Comparison of ENCODE assay signal across 8 cellular contexts in the genomic region with DNA sequence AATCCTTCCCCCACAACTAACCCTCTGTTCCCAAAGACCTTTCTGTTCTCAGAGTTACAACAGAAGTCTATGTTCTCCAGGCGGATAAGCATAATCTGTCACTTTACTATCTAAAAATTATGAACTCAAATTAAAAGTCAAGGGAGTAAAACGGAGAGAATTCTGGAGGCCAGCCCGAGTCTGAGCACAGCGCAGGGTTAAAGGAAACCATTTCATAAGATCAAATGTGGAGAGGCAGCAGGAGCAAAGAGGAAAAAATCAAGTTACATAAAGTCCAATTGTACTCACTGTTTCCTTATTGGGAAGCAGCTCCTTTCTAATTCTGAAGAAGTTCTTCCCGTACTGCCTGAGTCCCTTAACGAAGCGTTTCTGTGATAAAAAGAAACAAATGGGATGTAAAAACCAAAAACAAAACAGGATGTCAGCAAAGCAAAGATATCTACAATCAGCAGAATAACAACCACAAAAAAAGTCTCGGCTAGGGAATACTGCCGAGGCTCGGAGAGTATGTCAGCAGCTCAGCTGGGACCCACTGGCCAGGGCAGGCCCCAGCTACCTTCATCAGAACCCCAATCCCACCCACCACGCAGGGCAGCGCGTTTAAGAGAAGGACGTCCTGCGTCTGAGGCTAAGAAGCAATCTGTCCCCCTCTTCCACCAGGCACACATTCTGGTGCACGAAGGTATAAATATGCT.
DNase-seq lines count a peak whose midpoint lies in the region; ATAC-seq and TF ChIP-seq lines count a peak whose summit lies in the region.

No MANE protein-coding gene starts in this region.

- TF ChIP-seq CTCF in HCT116 (IDR thresholded peaks at IDR 0.05 in 2 of 3, conservative IDR thresholded peaks at IDR 0.05 in 1 of 3; ENCODE audit: borderline replicate concordance in 1 of 3, insufficient read depth in 1 of 3, low read depth in 2 of 3, low read length in 2 of 3) (no peak), WI38 (IDR thresholded peaks at IDR 0.05; ENCODE audit: low read depth, low read length) (no peak)

- intact Hi-C loops in HCT116 (cut with micrococcal nuclease), result loop anchor here (5.0 kb wide), 1 partner anchor 280 kb away; no protein-coding TSS in a partner anchor
- intact Hi-C loops in head of caudate nucleus (cut with DNase I), result no loop called here
- intact Hi-C loops in sciatic nerve (cut with DNase I), result no loop called here

- RAD21 ChIA-PET in HCT116 (lab: Charles Lee; ENCODE audit: low non-redundant PET in 1 of 2, low total read pairs in 2 of 2, uncharacterized antibody in 2 of 2, unreplicated experiment in 2 of 2), result no interaction called here

- no peaks in the 10 kb centered on the region for H3K27me3 ChIP-seq in HCT116 (ENCODE audit: insufficient read depth, low read length)

- H3K27ac ChIP-seq in HCT116 (ENCODE audit: low read depth, low read length), result peak overlapping the region; percentile 76

- H3K4me1 ChIP-seq in HCT116 (ENCODE audit: control insufficient read depth in 1 of 2, insufficient read depth in 2 of 2, low read length in 2 of 2), result peaks cover 17 to 25% of the 10 kb centered on the region in 2 experiments

- H3K4me3 ChIP-seq in HCT116 (replicated peaks in 1 of 2; ENCODE audit: low read depth in 1 of 2, low read length in 2 of 2) (peak overlapping the region; percentile 66 to 76), WI38 (ENCODE audit: low read depth, low read length) (peak overlapping the region; percentile 86)

- BruUV-seq in HCT116 (replicated peaks; lab: Mats Ljungman, UMichigan), result no TSS peak

- no peaks in the 10 kb centered on the region for H3K9me3 ChIP-seq in HCT116 (ENCODE audit: control insufficient read depth in 1 of 2, insufficient read depth in 1 of 2, low read depth in 1 of 2, low read length in 2 of 2)

- ATAC-seq in HCT116, result no peak
- ATAC-seq in sciatic nerve, result peak; percentile 67
- ATAC-seq in HG02938 (IDR thresholded peaks at IDR 0.05; ENCODE audit: unreplicated experiment), result no peak
- ATAC-seq in GM19467 (IDR thresholded peaks at IDR 0.05; ENCODE audit: unreplicated experiment), result no peak
- no peak for ATAC-seq in HG03469 (IDR thresholded peaks at IDR 0.05; ENCODE audit: unreplicated experiment)

- H3K36me3 ChIP-seq in HCT116 (ENCODE audit: control insufficient read depth in 1 of 2, insufficient read depth in 2 of 2, low read length in 2 of 2), result 0 out of 4 replicates have a peak, but pooled peaks cover 0 to 2% of the 10 kb centered on the region in 2 experiments

- no peak overlapping the region for H2AFZ ChIP-seq in HCT116 (ENCODE audit: low read depth, low read length, poor library complexity, severe bottlenecking)

- DNase-seq in HCT116 (ENCODE audit: low read depth, low spot score) (no peak), head of caudate nucleus (peak in 23 of 42 donors; percentile 15 to 66 (median 40)), sciatic nerve (ENCODE audit: low spot score) (no peak), cerebellar nuclear complex (lab: John Stamatoyannopoulos, UW) (no peak)

- H3K9me2 ChIP-seq in HCT116 (ENCODE audit: insufficient read depth), result no peaks in the 10 kb centered on the region

- no peak for TF ChIP-seq RAD21 in HCT116 (IDR thresholded peaks at IDR 0.05; ENCODE audit: low read depth)

- no peaks in the 10 kb centered on the region for H4K20me1 ChIP-seq in HCT116 (ENCODE audit: insufficient read depth)

- no peak for TF ChIP-seq POLR2A in HCT116 (IDR thresholded peaks at IDR 0.05; ENCODE audit: borderline replicate concordance, extremely low read depth, insufficient read depth, insufficient read length)

- H3K79me2 ChIP-seq in HCT116 (ENCODE audit: insufficient read depth, low read length), result peaks cover 9% of the 10 kb centered on the region; the same call in 1 of the 2 replicates

- H3K9ac ChIP-seq in HCT116 (ENCODE audit: low read length), result peak overlapping the region; percentile 70

- CTCF ChIA-PET in HCT116 (lab: Charles Lee), result no interaction called here

- POLR2A ChIA-PET in HCT116 (lab: Charles Lee), result no interaction called here

- H3K4me2 ChIP-seq in HCT116 (ENCODE audit: low read length), result peak overlapping the region; percentile 81

TF ChIP-seq in HCT116, 20 proteins besides CTCF, POLR2A, EP300 and RAD21:
- no peak for TF ChIP-seq POLR2AphosphoS5 (IDR thresholded peaks at IDR 0.05; ENCODE audit: low read depth, low read length)
- TF ChIP-seq ZBTB33 (IDR thresholded peaks at IDR 0.05; ENCODE audit: extremely low read depth, insufficient replicate concordance, low read length), result no peak
- TF ChIP-seq JUND (IDR thresholded peaks at IDR 0.05), result no peak
- TF ChIP-seq SIN3A (IDR thresholded peaks at IDR 0.05; ENCODE audit: low read depth), result no peak
- no peak for TF ChIP-seq EZH2phosphoT487 (IDR thresholded peaks at IDR 0.05; ENCODE audit: borderline replicate concordance)
- TF ChIP-seq ZFX (IDR thresholded peaks at IDR 0.05), result no peak
- TF ChIP-seq EGR1 (IDR thresholded peaks at IDR 0.05; ENCODE audit: low read depth), result no peak
- TF ChIP-seq, protein P1, sequence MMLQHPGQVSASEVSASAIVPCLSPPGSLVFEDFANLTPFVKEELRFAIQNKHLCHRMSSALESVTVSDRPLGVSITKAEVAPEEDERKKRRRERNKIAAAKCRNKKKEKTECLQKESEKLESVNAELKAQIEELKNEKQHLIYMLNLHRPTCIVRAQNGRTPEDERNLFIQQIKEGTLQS (IDR thresholded peaks at IDR 0.05), result no peak
TF ChIP-seq in HCT116: peak in this region for 0.

Comparison
In these comparisons a context has a peak if more than half of its experiments do, and no peak if none do; other contexts are left out.
1. DNase-seq: peak in head of caudate nucleus (23 of 42); none in HCT116 (single experiment), sciatic nerve (single experiment) and cerebellar nuclear complex (0 of 2).